8 cellular contexts compared by ENCODE assay signal in the genomic region with DNA sequence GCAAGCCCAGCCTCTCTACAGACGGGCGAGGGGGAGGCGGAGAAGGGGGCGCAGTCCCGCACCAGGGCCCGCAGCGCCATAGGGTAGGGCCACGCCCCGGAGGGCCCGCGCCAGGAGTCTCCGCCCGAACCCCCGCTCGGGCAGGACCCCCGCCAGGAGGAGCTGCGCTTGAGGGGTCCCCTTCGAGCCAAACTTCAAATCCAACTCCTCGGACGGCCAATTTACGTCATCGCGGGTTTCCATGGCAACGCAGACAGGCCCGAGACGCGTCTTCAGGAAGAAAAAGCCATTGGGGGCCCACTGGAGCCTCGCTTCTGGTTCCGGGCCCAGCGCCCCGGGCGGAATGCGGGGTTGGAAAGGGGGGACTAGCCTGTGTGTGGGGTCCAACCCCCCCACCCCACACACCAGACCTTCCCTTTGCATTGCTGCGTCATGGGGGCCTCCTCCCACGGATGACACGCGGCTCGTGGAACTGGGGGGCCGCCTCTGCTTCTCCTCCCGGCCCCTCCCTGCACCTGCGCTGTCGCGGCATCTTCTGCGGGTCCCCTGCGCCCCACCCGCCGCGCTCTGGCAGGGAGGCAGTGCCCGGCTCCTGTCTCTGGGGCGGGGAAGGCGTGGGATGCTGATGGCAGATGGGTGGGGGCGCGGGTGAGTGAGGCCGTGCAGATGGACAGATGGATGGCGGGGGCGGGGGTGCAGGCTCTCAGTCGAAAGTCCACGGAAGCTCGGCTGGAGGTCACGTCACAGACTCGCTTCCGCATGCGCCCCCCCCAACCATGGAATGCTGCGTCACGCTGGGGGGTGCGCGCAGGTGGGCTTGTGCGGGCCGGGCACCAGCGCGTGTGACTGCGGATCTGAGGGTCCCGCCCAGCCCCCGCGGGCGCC. TPM values are rescaled to one million over a fixed set of nuclear protein-coding genes. Genes with fewer than 3 reads are reported as not detected.
DNase-seq lines count a peak whose midpoint lies in the region; ATAC-seq and TF ChIP-seq lines count a peak whose summit lies in the region.

No MANE protein-coding gene starts in this region.

- no peaks in the 10 kb centered on the region for H3K9me3 ChIP-seq in ascending aorta
- H3K9me3 ChIP-seq in gastrocnemius medialis: no peaks in the 10 kb centered on the region

- H3K27me3 ChIP-seq in ascending aorta: peaks cover 27% of the 10 kb centered on the region
- peaks cover 67 to 85% (median 70%) of the 10 kb centered on the region in 3 donors for H3K27me3 ChIP-seq in gastrocnemius medialis

- in situ Hi-C loops in gastrocnemius medialis (cut with MboI; ENCODE audit: low sequenced_read_pairs in 4 of 4): no loop called here

- intact Hi-C loops in ascending aorta (cut with DNase I): no loop called here
- intact Hi-C loops in gastrocnemius medialis (cut with DNase I; ENCODE audit: low total_unique reads): no loop called here

- H3K36me3 ChIP-seq in ascending aorta (no peaks in the 10 kb centered on the region), gastrocnemius medialis (no peaks in the 10 kb centered on the region)

- no peak overlapping the region for H3K27ac ChIP-seq in ascending aorta
- no peak overlapping the region for H3K27ac ChIP-seq in gastrocnemius medialis

- no peak for ATAC-seq in gastrocnemius medialis

- TF ChIP-seq CTCF in ascending aorta (IDR thresholded peaks at IDR 0.05) (no peak), gastrocnemius medialis (IDR thresholded peaks at IDR 0.05 in 4 of 5, conservative IDR thresholded peaks at IDR 0.05 in 1 of 5) (no peak)

- peak overlapping the region; percentile 34 to 59 for H3K4me3 ChIP-seq in ascending aorta
- peak overlapping the region; percentile 24 to 48 (median 32) for H3K4me3 ChIP-seq in gastrocnemius medialis

- DNase-seq in ELR (ENCODE audit: low read depth) (peak; percentile 68), T-helper 2 cell (peak; percentile 57 to 85 (median 79)), ascending aorta (ENCODE audit: low spot score in 2 of 2) (no peak), hepatic stellate cell (ENCODE audit: low spot score) (peak; percentile 83), gastrocnemius medialis (no peak), NCI-H128 (lab: John Stamatoyannopoulos, UW; ENCODE audit: unreplicated experiment) (no peak), NCI-H2171 (lab: John Stamatoyannopoulos, UW) (no peak), RKO (ENCODE audit: low spot score) (no peak)

- TF ChIP-seq POLR2A in gastrocnemius medialis (IDR thresholded peaks at IDR 0.05): no peak

- peaks cover 9 to 18% of the 10 kb centered on the region in 2 donors for H3K4me1 ChIP-seq in ascending aorta
- H3K4me1 ChIP-seq in gastrocnemius medialis: peaks cover 5 to 15% of the 10 kb centered on the region in 2 donors

RNA-seq across cellular contexts. Expression of gene CALY, which starts 1.2 kb away (rescaled TPM):
- not detected for total RNA-seq in ascending aorta
- not detected for total RNA-seq in gastrocnemius medialis

RNA-seq across cellular contexts. Expression of gene PRAP1, which starts 11.7 kb away (rescaled TPM):
- not detected for total RNA-seq in ascending aorta
- total RNA-seq in gastrocnemius medialis: 1 to 10 TPM in 2 of 4 donors, under 1 TPM in 1, not detected in 1; 0.59 to 1.4 (median 1.1) TPM

RNA-seq across cellular contexts. Expression of gene FUOM, which starts 22.3 kb away (rescaled TPM):
- 38.5 TPM for total RNA-seq in ascending aorta
- total RNA-seq in gastrocnemius medialis: 1 to 10 TPM; 3.2 to 8.9 (median 5.6) TPM

RNA-seq across cellular contexts. Expression of gene ZNF511, which starts 26.8 kb away (rescaled TPM):
- total RNA-seq in ascending aorta (51.8 TPM), gastrocnemius medialis (10 to 100 TPM; 25.0 to 49.5 (median 41.9) TPM)

RNA-seq across cellular contexts. Expression of gene TUBGCP2, which starts 26.8 kb away (rescaled TPM):
- total RNA-seq in ascending aorta: 72.4 TPM
- 10 to 100 TPM; 21.5 to 43.8 (median 36.5) TPM for total RNA-seq in gastrocnemius medialis

Comparison
In these comparisons a context has a peak if more than half of its experiments do, and no peak if none do; other contexts are left out.
1. DNase-seq: peak in ELR (single experiment), T-helper 2 cell (5 of 5) and hepatic stellate cell (single experiment); none in ascending aorta (0 of 2), gastrocnemius medialis (0 of 2), NCI-H128 (single experiment), NCI-H2171 (single experiment) and RKO (single experiment).